12 cellular contexts compared by ENCODE assay signal in the genomic region with DNA sequence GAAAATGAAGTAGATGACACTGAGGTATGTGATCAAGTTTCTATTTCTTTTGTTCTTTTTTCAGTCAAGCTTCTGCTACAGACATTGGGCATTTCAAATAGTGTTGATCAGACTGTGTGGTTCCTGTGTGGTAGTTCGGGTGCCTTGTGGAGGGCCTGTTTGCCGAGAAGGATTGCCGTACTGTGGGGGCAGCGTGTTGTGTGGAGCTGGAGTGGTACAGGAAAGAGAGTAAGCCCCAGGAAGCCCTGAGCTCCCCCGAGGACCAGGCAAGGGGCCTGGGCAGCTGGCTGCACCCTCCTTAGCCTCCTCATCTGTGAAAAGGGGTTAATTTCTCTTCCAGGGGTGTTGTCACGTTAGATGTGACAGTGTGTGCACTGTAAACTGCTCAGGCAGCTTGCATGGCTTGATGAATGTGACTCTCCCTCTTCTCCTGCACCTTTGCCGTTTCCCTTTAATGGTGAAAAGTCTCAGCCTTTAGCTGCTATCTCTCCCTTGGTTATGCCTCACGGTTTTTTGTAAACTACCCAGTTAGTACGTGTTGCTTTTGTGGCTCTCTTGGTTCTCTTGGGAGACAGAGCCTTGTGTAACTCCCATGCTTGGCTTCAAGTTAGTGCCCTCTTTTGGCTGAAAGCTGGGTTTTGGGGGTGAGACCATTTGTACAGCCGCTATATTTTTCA. TPM values are rescaled to one million over a fixed set of nuclear protein-coding genes. Genes with fewer than 3 reads are reported as not detected.
DNase-seq lines count a peak whose midpoint lies in the region; ATAC-seq and TF ChIP-seq lines count a peak whose summit lies in the region.
"Had no signal": no experiment of that assay in that cellular context is flagged by ENCODE, and none has a peak within 500 bp of the region (broad histone marks: within the 10 kb centered on the region; RNA-seq: fewer than 3 reads in every experiment).

No MANE protein-coding gene starts in this region.

- no peak for TF ChIP-seq CTCF in CD8-positive, alpha-beta T cell (IDR thresholded peaks at IDR 0.05)
- TF ChIP-seq CTCF in NB4 (IDR thresholded peaks at IDR 0.05; ENCODE audit: low read depth, low read length): no peak
- TF ChIP-seq CTCF in coronary artery (IDR thresholded peaks at IDR 0.05): no peak
- no peak for TF ChIP-seq CTCF in neural cell (IDR thresholded peaks at IDR 0.05; ENCODE audit: poor library complexity, severe bottlenecking)
- TF ChIP-seq CTCF in adrenal gland (IDR thresholded peaks at IDR 0.05): no peak

- intact Hi-C loops in CD8-positive, alpha-beta T cell (cut with DNase I, micrococcal nuclease): loop anchor here in 1 of 2 experiments (10.0 kb wide), 1 partner anchor 323 kb away; no protein-coding TSS in a partner anchor
- intact Hi-C loops in adrenal gland (cut with DNase I): no loop called here

- no peaks in the 10 kb centered on the region for H3K79me2 ChIP-seq in neural cell (replicated peaks; ENCODE audit: insufficient read depth, low read length)

- peaks cover 48% of the 10 kb centered on the region for H3K4me1 ChIP-seq in CD8-positive, alpha-beta T cell (ENCODE audit: insufficient read depth, low read length)
- H3K4me1 ChIP-seq in adrenal gland (replicated peaks in 1 of 2): peaks cover 40 to 46% of the 10 kb centered on the region in 2 donors

- CTCF ChIA-PET in CD8-positive, alpha-beta T cell (lab: Charles Lee): interaction anchor here (0.8 kb wide), 1 partner anchor 117 kb away, joined by 3 read pairs; no protein-coding TSS in a partner anchor

- no peaks in the 10 kb centered on the region for H3K27me3 Mint-ChIP-seq in CD8-positive, alpha-beta T cell (ENCODE audit: low read depth)

- no peak for ATAC-seq in CD8-positive, alpha-beta T cell
- no peak for ATAC-seq in GM19395 (IDR thresholded peaks at IDR 0.05; ENCODE audit: unreplicated experiment)

- H3K27me3 ChIP-seq in CD8-positive, alpha-beta T cell (ENCODE audit: insufficient read depth, low read length): no peaks in the 10 kb centered on the region
- no peaks in the 10 kb centered on the region for H3K27me3 ChIP-seq in neural cell (ENCODE audit: insufficient read depth, low read depth, low read length)
- H3K27me3 ChIP-seq in adrenal gland: no peaks in the 10 kb centered on the region
- H3K27me3 ChIP-seq: cardiac muscle cell had no signal

- H3K36me3 ChIP-seq in CD8-positive, alpha-beta T cell (ENCODE audit: insufficient read depth, low read length): peaks cover 40% of the 10 kb centered on the region
- H3K36me3 ChIP-seq in neural cell (ENCODE audit: insufficient read depth, low read length): peaks cover 12% of the 10 kb centered on the region
- H3K36me3 ChIP-seq in adrenal gland (replicated peaks in 1 of 2): peaks cover 0 to 51% of the 10 kb centered on the region in 2 donors

- H3K9me3 ChIP-seq in CD8-positive, alpha-beta T cell (ENCODE audit: low read length): no peaks in the 10 kb centered on the region
- H3K9me3 ChIP-seq in neural cell (ENCODE audit: low read length) (no peaks in the 10 kb centered on the region), adrenal gland (replicated peaks in 1 of 3) (no peaks in the 10 kb centered on the region)

- H3K4me1 Mint-ChIP-seq in CD8-positive, alpha-beta T cell (ENCODE audit: low read depth): peaks cover 73% of the 10 kb centered on the region

- no peak overlapping the region for H3K4me3 ChIP-seq in CD8-positive, alpha-beta T cell (ENCODE audit: low read depth, low read length)
- H3K4me3 ChIP-seq in NB4 (ENCODE audit: low read depth, low read length) (peak overlapping the region; percentile 17), coronary artery (peak overlapping the region; percentile 47), neural cell (ENCODE audit: low read length) (peak overlapping the region; percentile 7), adrenal gland (peak overlapping the region in 1 of 4 donors; percentile 10)
- H3K4me3 ChIP-seq: cardiac muscle cell had no signal

- no peak overlapping the region for H3K27ac ChIP-seq in CD8-positive, alpha-beta T cell (ENCODE audit: low read depth, low read length)
- H3K27ac ChIP-seq in coronary artery: peak overlapping the region in 1 of 2 donors; percentile 66
- no peak overlapping the region for H3K27ac ChIP-seq in neural cell (ENCODE audit: low read length)
- H3K27ac ChIP-seq in adrenal gland: peak overlapping the region in 2 of 5 donors; percentile 48 to 58
- H3K27ac ChIP-seq: cardiac muscle cell had no signal

- H3K9ac ChIP-seq in neural cell (ENCODE audit: low read length): no peak overlapping the region

- TF ChIP-seq RAD21 in neural cell (conservative IDR thresholded peaks at IDR 0.05): no peak

- H3K4me2 ChIP-seq in neural cell (ENCODE audit: low read length): no peak overlapping the region

- no peaks in the 10 kb centered on the region for H3F3A ChIP-seq in neural cell (ENCODE audit: insufficient read depth, low read length, poor library complexity, severe bottlenecking)

- no peak for TF ChIP-seq POLR2A in NB4 (IDR thresholded peaks at IDR 0.05; ENCODE audit: extremely low read depth, insufficient read length)
- TF ChIP-seq POLR2A in adrenal gland (IDR thresholded peaks at IDR 0.05): no peak

- peak overlapping the region; percentile 85 for H3K27ac Mint-ChIP-seq in CD8-positive, alpha-beta T cell

- H3K9me3 Mint-ChIP-seq in CD8-positive, alpha-beta T cell: no peaks in the 10 kb centered on the region

- POLR2A ChIA-PET in CD8-positive, alpha-beta T cell (lab: Charles Lee): interaction anchor here (0.5 kb wide), 1 partner anchor 339 kb away, joined by 3 read pairs; no protein-coding TSS in a partner anchor

- H3K36me3 Mint-ChIP-seq in CD8-positive, alpha-beta T cell: peaks cover 76% of the 10 kb centered on the region

- DNase-seq in CD8-positive, alpha-beta T cell: no peak
- DNase-seq in NB4 (ENCODE audit: low read depth): peak; percentile 48
- peak; percentile 58 for DNase-seq in coronary artery (ENCODE audit: low spot score)
- DNase-seq in adrenal gland: no peak
- DNase-seq in NCI-H1694 (lab: John Stamatoyannopoulos, UW): no peak
- no peak for DNase-seq in stimulated activated CD4-positive, alpha-beta T cell treated with anti-CD3 and anti-CD28 coated beads, Interleukin-1b, Interleukin-23, amount 100 ng/mL, for 48 hours
- DNase-seq: activated CD4-positive, alpha-beta T cell treated with anti-CD3 and anti-CD28 coated beads for 48 hours; KG1; NCI-H345 had no signal

- no peak overlapping the region for H2AFZ ChIP-seq in neural cell (ENCODE audit: low read depth, low read length)

- H3K4me3 Mint-ChIP-seq in CD8-positive, alpha-beta T cell: peak overlapping the region; percentile 35

- H3K9me2 ChIP-seq in neural cell (ENCODE audit: insufficient read depth, low read length): no peaks in the 10 kb centered on the region

- WGBS in adrenal gland, 4 donors: 52 to 65% (median 56%) methylated on average over 10 of the region's 10 CpGs

- TF ChIP-seq EP300 in neural cell (conservative IDR thresholded peaks at IDR 0.05; ENCODE audit: poor library complexity, severe bottlenecking): no peak

- no peaks in the 10 kb centered on the region for H4K20me1 ChIP-seq in neural cell (ENCODE audit: insufficient read depth)

TF ChIP-seq in neural cell, 6 proteins besides CTCF, POLR2A, EP300 and RAD21:
- TF ChIP-seq POLR2AphosphoS5 (IDR thresholded peaks at IDR 0.05) (no peak), MXI1 (conservative IDR thresholded peaks at IDR 0.05; ENCODE audit: poor library complexity, severe bottlenecking) (no peak)

RNA-seq across cellular contexts. Expression of a gene that starts 19.5 kb away (rescaled TPM):
- total RNA-seq in CD8-positive, alpha-beta T cell: 1 to 10 TPM; 1.3 to 2.8 TPM
- polyA plus RNA-seq in neural cell (17.4 and 27.1 TPM in 2 replicates), adrenal gland (10 to 100 TPM; 30.1 to 74.8 (median 46.2) TPM)
- polyA minus RNA-seq in neural cell: 6.3 and 11.6 TPM in 2 replicates
- 10 to 100 TPM in 7 of 8 donors, 1 to 10 TPM in 1; 6.3 to 38.4 (median 28.0) TPM for total RNA-seq in adrenal gland

Comparison
In these comparisons a context has a peak if more than half of its experiments do, and no peak if none do; other contexts are left out.
1. DNase-seq: peak in NB4 (single experiment) and coronary artery (single experiment); none in CD8-positive, alpha-beta T cell (0 of 7), adrenal gland (0 of 7), NCI-H1694 (single experiment) and stimulated activated CD4-positive, alpha-beta T cell treated with anti-CD3 and anti-CD28 coated beads, Interleukin-1b, Interleukin-23, amount 100 ng/mL, for 48 hours (single experiment).